In the genomic region with DNA sequence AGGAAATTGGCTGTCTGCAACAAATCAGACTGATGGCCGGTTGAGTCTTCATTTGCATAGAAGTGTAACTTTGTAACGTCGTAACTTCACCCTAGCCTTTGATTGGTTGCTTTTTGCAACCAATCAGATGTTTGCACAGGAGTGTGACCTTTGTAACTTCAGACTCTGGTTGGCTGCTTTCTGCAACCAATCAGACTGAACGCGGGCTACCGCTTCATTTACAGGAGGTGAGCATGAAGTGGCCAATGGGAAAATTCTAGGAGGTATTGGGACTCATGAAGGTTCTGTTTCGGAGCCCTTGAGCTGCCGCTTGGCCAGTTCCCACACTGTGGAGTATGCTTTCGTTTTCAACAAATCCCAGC, we compare ENCODE assay signal across 8 cellular contexts. TPM values are rescaled to one million over a fixed set of nuclear protein-coding genes. Genes with fewer than 3 reads are reported as not detected.
A peak's percentile ranks its signal among the peaks of the same experiment; 100 is the strongest.
DNase-seq lines count a peak whose midpoint lies in the region; ATAC-seq, FAIRE-seq and TF ChIP-seq lines count a peak whose summit lies in the region.

No MANE protein-coding gene starts in this region.

- no peak for TF ChIP-seq CTCF in foreskin keratinocyte (conservative IDR thresholded peaks at IDR 0.05)
- no peak for TF ChIP-seq CTCF in neural crest cell (conservative IDR thresholded peaks at IDR 0.05)

- H3K4me1 ChIP-seq in CD4-positive, alpha-beta memory T cell (ENCODE audit: insufficient read depth, low read length) = peaks cover 20% of the 10 kb centered on the region
- no peaks in the 10 kb centered on the region for H3K4me1 ChIP-seq in foreskin keratinocyte

- peaks cover 40 to 41% of the 10 kb centered on the region in 2 donors for H3K36me3 Mint-ChIP-seq in CD4-positive, alpha-beta memory T cell
- peaks cover 36% of the 10 kb centered on the region for H3K36me3 Mint-ChIP-seq in activated T-helper 2 cell treated with anti-CD3 and anti-CD28 coated beads, Interferon-gamma antibody, Interleukin-2, Interleukin-4, amounts not matched to agents 10 μg/mL and 5 μg/mL and 100 μg/mL, durations not matched to agents 14 hours and 24 hours and 36 hours (ENCODE audit: low read depth)
- H3K36me3 Mint-ChIP-seq in neural crest cell (ENCODE audit: low read depth) = peaks cover 49% of the 10 kb centered on the region

- ATAC-seq in HG03378 (IDR thresholded peaks at IDR 0.05; ENCODE audit: unreplicated experiment) (peak; percentile 30), foreskin keratinocyte (peak; percentile 73)

- no peaks in the 10 kb centered on the region for H3K36me3 ChIP-seq in CD4-positive, alpha-beta memory T cell (ENCODE audit: insufficient read depth, low read length)

- intact Hi-C loops in CD4-positive, alpha-beta memory T cell (cut with micrococcal nuclease) = loop anchor here (5.0 to 10.0 kb wide), 2 partner anchors 114 to 489 kb away; partner anchors contain the start of genes MBD3L1, ZNF266 and ZNF558
- intact Hi-C loops in activated T-helper 2 cell treated with anti-CD3 and anti-CD28 coated beads, Interferon-gamma antibody, Interleukin-2, Interleukin-4, amounts not matched to agents 10 μg/mL and 5 μg/mL and 100 μg/mL, durations not matched to agents 14 hours and 24 hours and 36 hours (cut with micrococcal nuclease) = no loop called here

- no peak for FAIRE-seq in GM19239 (lab: Jason Lieb, UNC)

- H3K9me3 ChIP-seq in CD4-positive, alpha-beta memory T cell (ENCODE audit: control insufficient read depth in 1 of 2, low read length in 2 of 2) = peaks cover 0 to 6% of the 10 kb centered on the region in 2 donors

- H3K4me3 ChIP-seq in CD4-positive, alpha-beta memory T cell (ENCODE audit: low read length in 2 of 2) = peak overlapping the region; percentile 62 to 83

- no peaks in the 10 kb centered on the region for H3K27me3 Mint-ChIP-seq in CD4-positive, alpha-beta memory T cell
- no peaks in the 10 kb centered on the region for H3K27me3 Mint-ChIP-seq in activated T-helper 2 cell treated with anti-CD3 and anti-CD28 coated beads, Interferon-gamma antibody, Interleukin-2, Interleukin-4, amounts not matched to agents 10 μg/mL and 5 μg/mL and 100 μg/mL, durations not matched to agents 14 hours and 24 hours and 36 hours (ENCODE audit: low read depth)
- peaks cover 5% of the 10 kb centered on the region for H3K27me3 Mint-ChIP-seq in neural crest cell (ENCODE audit: low read depth)

- peak overlapping the region; percentile 88 to 98 (median 95) for H3K4me3 Mint-ChIP-seq in CD4-positive, alpha-beta memory T cell
- peak overlapping the region; percentile 86 for H3K4me3 Mint-ChIP-seq in activated T-helper 2 cell treated with anti-CD3 and anti-CD28 coated beads, Interferon-gamma antibody, Interleukin-2, Interleukin-4, amounts not matched to agents 10 μg/mL and 5 μg/mL and 100 μg/mL, durations not matched to agents 14 hours and 24 hours and 36 hours (ENCODE audit: low read depth)
- H3K4me3 Mint-ChIP-seq in neural crest cell = peak overlapping the region; percentile 91

- H3K27ac ChIP-seq in CD4-positive, alpha-beta memory T cell (ENCODE audit: low read depth, low read length) = peak overlapping the region; percentile 67
- H3K27ac ChIP-seq in foreskin keratinocyte = no peak overlapping the region

- POLR2A ChIA-PET in CD4-positive, alpha-beta memory T cell (lab: Charles Lee; ENCODE audit: partially characterized antibody) = interaction anchor here (0.7 to 3.6 kb wide), 5 partner anchors 14 to 445 kb away, joined by 3 to 30 read pairs (median 3); partner anchors contain the start of genes ZNF699 and ZNF846

- no peaks in the 10 kb centered on the region for H3K27me3 ChIP-seq in CD4-positive, alpha-beta memory T cell (ENCODE audit: insufficient read depth, low read length)
- no peaks in the 10 kb centered on the region for H3K27me3 ChIP-seq in foreskin keratinocyte

- H3K9me3 Mint-ChIP-seq in CD4-positive, alpha-beta memory T cell = peaks cover 2 to 61% (median 37%) of the 10 kb centered on the region in 8 donors
- peaks cover 49% of the 10 kb centered on the region for H3K9me3 Mint-ChIP-seq in activated T-helper 2 cell treated with anti-CD3 and anti-CD28 coated beads, Interferon-gamma antibody, Interleukin-2, Interleukin-4, amounts not matched to agents 10 μg/mL and 5 μg/mL and 100 μg/mL, durations not matched to agents 14 hours and 24 hours and 36 hours
- peaks cover 29% of the 10 kb centered on the region for H3K9me3 Mint-ChIP-seq in neural crest cell

- DNase-seq in CD4-positive, alpha-beta memory T cell = no peak
- DNase-seq in GM19239 (ENCODE audit: insufficient read length, low spot score) (peak; percentile 26), NCI-H69 (lab: John Stamatoyannopoulos, UW) (peak; percentile 82), foreskin keratinocyte (peak; percentile 75 to 88), neural crest cell (ENCODE audit: low read depth, low spot score) (no peak), ureter (ENCODE audit: low spot score) (peak; percentile 75)
- DNase-seq in activated T-helper 2 cell treated with anti-CD3 and anti-CD28 coated beads, Interferon-gamma antibody, Interleukin-2, Interleukin-4, amounts not matched to agents 10 μg/mL and 5 μg/mL and 100 μg/mL, durations not matched to agents 14 hours and 24 hours and 36 hours (ENCODE audit: low spot score) = no peak

- peaks cover 18 to 39% (median 22%) of the 10 kb centered on the region in 4 donors for H3K4me1 Mint-ChIP-seq in CD4-positive, alpha-beta memory T cell
- peaks cover 12% of the 10 kb centered on the region for H3K4me1 Mint-ChIP-seq in activated T-helper 2 cell treated with anti-CD3 and anti-CD28 coated beads, Interferon-gamma antibody, Interleukin-2, Interleukin-4, amounts not matched to agents 10 μg/mL and 5 μg/mL and 100 μg/mL, durations not matched to agents 14 hours and 24 hours and 36 hours (ENCODE audit: low read depth)
- peaks cover 14% of the 10 kb centered on the region for H3K4me1 Mint-ChIP-seq in neural crest cell

- H3K27ac Mint-ChIP-seq in CD4-positive, alpha-beta memory T cell = peak overlapping the region; percentile 91 to 97 (median 97)
- H3K27ac Mint-ChIP-seq in activated T-helper 2 cell treated with anti-CD3 and anti-CD28 coated beads, Interferon-gamma antibody, Interleukin-2, Interleukin-4, amounts not matched to agents 10 μg/mL and 5 μg/mL and 100 μg/mL, durations not matched to agents 14 hours and 24 hours and 36 hours = peak overlapping the region; percentile 88
- peak overlapping the region; percentile 24 for H3K27ac Mint-ChIP-seq in neural crest cell (ENCODE audit: unreplicated experiment)

- CTCF ChIA-PET in CD4-positive, alpha-beta memory T cell (lab: Charles Lee; ENCODE audit: partially characterized antibody) = interaction anchor here (1.0 to 2.8 kb wide), 3 partner anchors 9 to 16 kb away, joined by 4 to 23 read pairs (median 4); partner anchors contain the start of gene ZNF699

RNA-seq across cellular contexts. Expression of gene ZNF559, which starts 0.4 kb away (rescaled TPM):
- 10 to 100 TPM; 47.4 to 53.5 TPM for total RNA-seq in CD4-positive, alpha-beta memory T cell
- polyA plus RNA-seq in CD4-positive, alpha-beta memory T cell = 10 to 100 TPM; 30.1 to 38.5 TPM
- total RNA-seq in activated T-helper 2 cell treated with anti-CD3 and anti-CD28 coated beads, Interferon-gamma antibody, Interleukin-2, Interleukin-4, amounts not matched to agents 10 μg/mL and 5 μg/mL and 100 μg/mL, durations not matched to agents 14 hours and 24 hours and 36 hours = 8.2 and 8.4 TPM in 2 replicates
- total RNA-seq in foreskin keratinocyte (6.8 and 7.5 TPM in 2 replicates), neural crest cell (24.0 and 26.5 TPM in 2 replicates), ureter (43.8 TPM)
- 4.6 and 5.2 TPM in 2 replicates for polyA plus RNA-seq in foreskin keratinocyte

RNA-seq across cellular contexts. Expression of gene ZNF699, which starts 13.9 kb away (rescaled TPM):
- total RNA-seq in CD4-positive, alpha-beta memory T cell = 10 to 100 TPM; 20.9 to 22.1 TPM
- polyA plus RNA-seq in CD4-positive, alpha-beta memory T cell = 10 to 100 TPM; 10.9 to 11.1 TPM
- 4.4 and 5.2 TPM in 2 replicates for total RNA-seq in activated T-helper 2 cell treated with anti-CD3 and anti-CD28 coated beads, Interferon-gamma antibody, Interleukin-2, Interleukin-4, amounts not matched to agents 10 μg/mL and 5 μg/mL and 100 μg/mL, durations not matched to agents 14 hours and 24 hours and 36 hours
- total RNA-seq in foreskin keratinocyte (6.9 and 7.3 TPM in 2 replicates), neural crest cell (6.7 and 7.3 TPM in 2 replicates), ureter (8.9 TPM)
- 0.18 and 0.36 TPM in 2 replicates for polyA plus RNA-seq in foreskin keratinocyte

RNA-seq across cellular contexts. Expression of gene ZNF177, which starts 39.3 kb away (rescaled TPM):
- total RNA-seq in CD4-positive, alpha-beta memory T cell = 1 to 10 TPM; 1.7 to 3.6 TPM
- polyA plus RNA-seq in CD4-positive, alpha-beta memory T cell = under 1 TPM; 0.31 to 0.77 TPM
- total RNA-seq in activated T-helper 2 cell treated with anti-CD3 and anti-CD28 coated beads, Interferon-gamma antibody, Interleukin-2, Interleukin-4, amounts not matched to agents 10 μg/mL and 5 μg/mL and 100 μg/mL, durations not matched to agents 14 hours and 24 hours and 36 hours = 0.46 and 0.48 TPM in 2 replicates
- total RNA-seq in foreskin keratinocyte = 0.49 and 0.51 TPM in 2 replicates
- 0.53 and 0.76 TPM in 2 replicates for polyA plus RNA-seq in foreskin keratinocyte
- total RNA-seq in neural crest cell = 8.0 and 9.6 TPM in 2 replicates
- 3.7 TPM for total RNA-seq in ureter

Comparison
In these comparisons a context has a peak if more than half of its experiments do, and no peak if none do; other contexts are left out.
1. DNase-seq: peak in GM19239 (single experiment), NCI-H69 (single experiment), foreskin keratinocyte (2 of 2) and ureter (single experiment); none in CD4-positive, alpha-beta memory T cell (0 of 5), activated T-helper 2 cell treated with anti-CD3 and anti-CD28 coated beads, Interferon-gamma antibody, Interleukin-2, Interleukin-4, amounts not matched to agents 10 μg/mL and 5 μg/mL and 100 μg/mL, durations not matched to agents 14 hours and 24 hours and 36 hours (single experiment) and neural crest cell (single experiment).
2. H3K27ac Mint-ChIP-seq: peak in every context shown above with its lines; median percentile 97 in CD4-positive, alpha-beta memory T cell; 88 in activated T-helper 2 cell treated with anti-CD3 and anti-CD28 coated beads, Interferon-gamma antibody, Interleukin-2, Interleukin-4, amounts not matched to agents 10 μg/mL and 5 μg/mL and 100 μg/mL, durations not matched to agents 14 hours and 24 hours and 36 hours; 24 in neural crest cell.
3. Peak in every context shown above with its lines, with median percentiles within 50 percentile points of each other: H3K4me3 Mint-ChIP-seq.